2 cellular contexts compared by ENCODE assay signal in genomic region chr3:133753779-133754164, GRCh38.
TF ChIP-seq lines count a peak whose summit lies in the region.

No MANE protein-coding gene starts in this region.

TF ChIP-seq in K562, 482 proteins besides CTCF, POLR2A, EP300 and RAD21 (continued from another document and continues in another):
- TF ChIP-seq ZNF23 (CRISPR knock-in tag; IDR thresholded peaks at IDR 0.05) (no peak), ZNF398 (CRISPR knock-in tag; IDR thresholded peaks at IDR 0.05) (no peak), CBFA2T3 (IDR thresholded peaks at IDR 0.05) (peak; percentile 98), RNF2 (IDR thresholded peaks at IDR 0.05) (0 out of 2 replicates have a peak, but pooled peaks have one; percentile 30), ATF2 (CRISPR knock-in tag; IDR thresholded peaks at IDR 0.05) (no peak), CSDE1 (IDR thresholded peaks at IDR 0.05) (no peak), ZNF253 (CRISPR knock-in tag; conservative IDR thresholded peaks at IDR 0.05) (no peak), ELK3 (CRISPR knock-in tag; IDR thresholded peaks at IDR 0.05) (no peak), ZNF518B (CRISPR knock-in tag; IDR thresholded peaks at IDR 0.05) (no peak), ATF3 (IDR thresholded peaks at IDR 0.05) (no peak), ATF3 (CRISPR knock-in tag; conservative IDR thresholded peaks at IDR 0.05) (no peak), ARID3A (IDR thresholded peaks at IDR 0.05; ENCODE audit: borderline replicate concordance, low read depth, low read length) (no peak), JUND (IDR thresholded peaks at IDR 0.05; ENCODE audit: borderline replicate concordance, low read depth, low read length) (peak; percentile 63; the same call in 1 of the 2 replicates), JUND (tag; IDR thresholded peaks at IDR 0.05; ENCODE audit: borderline replicate concordance, low read depth, low read length) (peak; percentile 22; the same call in 1 of the 3 replicates)

TF ChIP-seq in liver, 16 proteins besides CTCF, POLR2A, EP300 and RAD21:
- TF ChIP-seq ZBTB33 (IDR thresholded peaks at IDR 0.05) (peak; percentile 24), MAX (IDR thresholded peaks at IDR 0.05) (no peak)
